ENCODE assay signal across 9 cellular contexts in genomic region chr14:91871401-91871800, GRCh38. TPM values are rescaled to one million over a fixed set of nuclear protein-coding genes. Genes with fewer than 3 reads are reported as not detected.
DNase-seq lines count a peak whose midpoint lies in the region; ATAC-seq and TF ChIP-seq lines count a peak whose summit lies in the region.
"Not testable (repeated sequence)": the region's sequence is repeated elsewhere in the genome, so short reads cannot be mapped to it uniquely, and the experiment has no call there.
"Had no signal": no experiment of that assay in that cellular context is flagged by ENCODE, and none has a peak within 500 bp of the region (broad histone marks: within the 10 kb centered on the region; RNA-seq: fewer than 3 reads in every experiment).

No MANE protein-coding gene starts in this region.

- H3K4me1 ChIP-seq in effector memory CD4-positive, alpha-beta T cell (ENCODE audit: control insufficient read depth, insufficient read depth, low read length, poor library complexity, severe bottlenecking): peaks cover 80% of the 10 kb centered on the region
- peaks cover 77 to 85% of the 10 kb centered on the region in 2 donors for H3K4me1 ChIP-seq in naive thymus-derived CD4-positive, alpha-beta T cell (ENCODE audit: control insufficient read depth in 2 of 2, insufficient read depth in 2 of 2, low read length in 2 of 2)
- peaks cover 80% of the 10 kb centered on the region for H3K4me1 ChIP-seq in thymus (ENCODE audit: control insufficient read depth, insufficient read depth, low read length)

- not testable (repeated sequence) for TF ChIP-seq CTCF in C4-2B (conservative IDR thresholded peaks at IDR 0.05)

- peak overlapping the region; percentile 35 for H3K4me3 ChIP-seq in effector memory CD4-positive, alpha-beta T cell (ENCODE audit: insufficient read depth, low read depth, low read length, poor library complexity, severe bottlenecking)
- H3K4me3 ChIP-seq in naive thymus-derived CD4-positive, alpha-beta T cell (ENCODE audit: low read length): peak overlapping the region; percentile 56
- H3K4me3 ChIP-seq in thymus (ENCODE audit: low read length): peak overlapping the region; percentile 68

- CTCF ChIA-PET in activated CD8-positive, alpha-beta memory T cell treated with anti-CD3 and anti-CD28 coated beads, Interleukin-2, amount 10 ng/mL, durations not matched to agents 7 days and 5 days (lab: Charles Lee): interaction anchor here (1.0 kb wide), 1 partner anchor 10 kb away, joined by 3 read pairs; no protein-coding TSS in a partner anchor
- CTCF ChIA-PET in naive thymus-derived CD4-positive, alpha-beta T cell (lab: Charles Lee): interaction anchor here (0.6 to 1.9 kb wide), 2 partner anchors 18 to 866 kb away, joined by 3 to 9 read pairs; no protein-coding TSS in a partner anchor

- H3K9me3 Mint-ChIP-seq in activated CD8-positive, alpha-beta memory T cell treated with anti-CD3 and anti-CD28 coated beads, Interleukin-2, amount 10 ng/mL, durations not matched to agents 7 days and 5 days (ENCODE audit: low read depth); activated naive CD8-positive, alpha-beta T cell (ENCODE audit: low read depth); naive thymus-derived CD4-positive, alpha-beta T cell: not testable (repeated sequence)

- not testable (repeated sequence) for H3K27me3 Mint-ChIP-seq in T-helper 17 cell; activated CD8-positive, alpha-beta memory T cell treated with anti-CD3 and anti-CD28 coated beads, Interleukin-2, amount 10 ng/mL, durations not matched to agents 7 days and 5 days; activated naive CD8-positive, alpha-beta T cell; naive thymus-derived CD4-positive, alpha-beta T cell

- not testable (repeated sequence) for H3K27me3 ChIP-seq in effector memory CD4-positive, alpha-beta T cell (replicated peaks; ENCODE audit: control insufficient read depth, insufficient read depth, low read length, poor library complexity, severe bottlenecking); naive thymus-derived CD4-positive, alpha-beta T cell (ENCODE audit: control insufficient read depth in 2 of 2, insufficient read depth in 2 of 2, low read length in 2 of 2); thymus (ENCODE audit: control insufficient read depth, insufficient read depth)

- ATAC-seq in T-helper 17 cell; activated CD8-positive, alpha-beta memory T cell treated with anti-CD3 and anti-CD28 coated beads, Interleukin-2, amount 10 ng/mL, durations not matched to agents 7 days and 5 days; naive thymus-derived CD4-positive, alpha-beta T cell: not testable (repeated sequence)

- H3K4me3 Mint-ChIP-seq in T-helper 17 cell; activated CD8-positive, alpha-beta memory T cell treated with anti-CD3 and anti-CD28 coated beads, Interleukin-2, amount 10 ng/mL, durations not matched to agents 7 days and 5 days; activated naive CD8-positive, alpha-beta T cell: not testable (repeated sequence)
- H3K4me3 Mint-ChIP-seq in naive thymus-derived CD4-positive, alpha-beta T cell: peak overlapping the region; percentile 84 to 96 (median 90)

- 86% methylated on average over 4 of the region's 4 CpGs for WGBS in thymus

- not testable (repeated sequence) for DNase-seq in T-helper 17 cell; activated CD8-positive, alpha-beta memory T cell treated with anti-CD3 and anti-CD28 coated beads, Interleukin-2, amount 10 ng/mL, durations not matched to agents 7 days and 5 days; effector memory CD4-positive, alpha-beta T cell; naive thymus-derived CD4-positive, alpha-beta T cell

- not testable (repeated sequence) for H3K9me3 ChIP-seq in KOPT-K1 (ENCODE audit: insufficient read depth, low read length, poor library complexity, severe bottlenecking); T-helper 17 cell (ENCODE audit: control insufficient read depth, low read length, poor library complexity, severe bottlenecking); effector memory CD4-positive, alpha-beta T cell (ENCODE audit: control insufficient read depth, low read length); naive thymus-derived CD4-positive, alpha-beta T cell (ENCODE audit: control insufficient read depth in 2 of 3, low read length in 3 of 3); thymus (ENCODE audit: control insufficient read depth)

- H3K27ac ChIP-seq in C4-2B (peak overlapping the region; percentile 91), KOPT-K1 (ENCODE audit: low read depth, low read length, poor library complexity, severe bottlenecking) (peak overlapping the region; percentile 95), thymus (ENCODE audit: low read depth) (peak overlapping the region; percentile 99)
- peak overlapping the region; percentile 88 for H3K27ac ChIP-seq in effector memory CD4-positive, alpha-beta T cell (ENCODE audit: insufficient read depth, low read length, poor library complexity, severe bottlenecking)
- peak overlapping the region; percentile 91 for H3K27ac ChIP-seq in naive thymus-derived CD4-positive, alpha-beta T cell (ENCODE audit: low read depth, low read length)

- intact Hi-C loops in naive thymus-derived CD4-positive, alpha-beta T cell (cut with micrococcal nuclease): loop anchor here in 1 of 2 donors (5.0 to 10.0 kb wide), 4 partner anchors 547 to 1489 kb away; no protein-coding TSS in a partner anchor

- POLR2A ChIA-PET in naive thymus-derived CD4-positive, alpha-beta T cell (lab: Charles Lee): interaction anchor here (0.7 to 7.5 kb wide), 14 partner anchors 9 to 169 kb away, joined by 3 to 245 read pairs (median 8); partner anchors contain the start of gene TRIP11

- peaks cover 78% of the 10 kb centered on the region for H3K4me1 Mint-ChIP-seq in T-helper 17 cell
- H3K4me1 Mint-ChIP-seq in activated CD8-positive, alpha-beta memory T cell treated with anti-CD3 and anti-CD28 coated beads, Interleukin-2, amount 10 ng/mL, durations not matched to agents 7 days and 5 days: peaks cover 93% of the 10 kb centered on the region
- peaks cover 97% of the 10 kb centered on the region for H3K4me1 Mint-ChIP-seq in activated naive CD8-positive, alpha-beta T cell (ENCODE audit: low read depth)
- H3K4me1 Mint-ChIP-seq in naive thymus-derived CD4-positive, alpha-beta T cell: peaks cover 73 to 94% (median 90%) of the 10 kb centered on the region in 7 donors

- peak overlapping the region; percentile 100 for H3K27ac Mint-ChIP-seq in T-helper 17 cell
- peak overlapping the region; percentile 87 for H3K27ac Mint-ChIP-seq in activated CD8-positive, alpha-beta memory T cell treated with anti-CD3 and anti-CD28 coated beads, Interleukin-2, amount 10 ng/mL, durations not matched to agents 7 days and 5 days
- H3K27ac Mint-ChIP-seq in activated naive CD8-positive, alpha-beta T cell: peak overlapping the region; percentile 94
- H3K27ac Mint-ChIP-seq in naive thymus-derived CD4-positive, alpha-beta T cell: peak overlapping the region; percentile 95 to 100 (median 99)

- not testable (repeated sequence) for H3K36me3 Mint-ChIP-seq in T-helper 17 cell (ENCODE audit: low read depth); activated CD8-positive, alpha-beta memory T cell treated with anti-CD3 and anti-CD28 coated beads, Interleukin-2, amount 10 ng/mL, durations not matched to agents 7 days and 5 days; activated naive CD8-positive, alpha-beta T cell
- peaks cover 0 to 14% (median under 1%) of the 10 kb centered on the region in 5 donors for H3K36me3 Mint-ChIP-seq in naive thymus-derived CD4-positive, alpha-beta T cell

- H3K36me3 ChIP-seq in KOPT-K1 (ENCODE audit: insufficient read depth, low read length); effector memory CD4-positive, alpha-beta T cell (ENCODE audit: control insufficient read depth, insufficient read depth, low read length); naive thymus-derived CD4-positive, alpha-beta T cell (ENCODE audit: control insufficient read depth in 2 of 3, insufficient read depth in 3 of 3, low read length in 3 of 3); thymus (ENCODE audit: control insufficient read depth, insufficient read depth): not testable (repeated sequence)

RNA-seq across cellular contexts. Expression of gene TC2N, which starts 4.1 kb away (rescaled TPM):
- total RNA-seq in T-helper 17 cell: 100 to 1,000 TPM; 178 to 214 TPM
- 10 to 100 TPM; 46.3 to 86.0 TPM for total RNA-seq in activated CD8-positive, alpha-beta memory T cell treated with anti-CD3 and anti-CD28 coated beads, Interleukin-2, amount 10 ng/mL, durations not matched to agents 7 days and 5 days
- 100 to 1,000 TPM; 158 to 301 (median 246) TPM for total RNA-seq in naive thymus-derived CD4-positive, alpha-beta T cell
- polyA plus RNA-seq in naive thymus-derived CD4-positive, alpha-beta T cell: 100 to 1,000 TPM; 167 to 193 TPM
- 23.9 TPM for polyA plus RNA-seq in thymus
- total RNA-seq: G401 had no signal
